In the genomic region with DNA sequence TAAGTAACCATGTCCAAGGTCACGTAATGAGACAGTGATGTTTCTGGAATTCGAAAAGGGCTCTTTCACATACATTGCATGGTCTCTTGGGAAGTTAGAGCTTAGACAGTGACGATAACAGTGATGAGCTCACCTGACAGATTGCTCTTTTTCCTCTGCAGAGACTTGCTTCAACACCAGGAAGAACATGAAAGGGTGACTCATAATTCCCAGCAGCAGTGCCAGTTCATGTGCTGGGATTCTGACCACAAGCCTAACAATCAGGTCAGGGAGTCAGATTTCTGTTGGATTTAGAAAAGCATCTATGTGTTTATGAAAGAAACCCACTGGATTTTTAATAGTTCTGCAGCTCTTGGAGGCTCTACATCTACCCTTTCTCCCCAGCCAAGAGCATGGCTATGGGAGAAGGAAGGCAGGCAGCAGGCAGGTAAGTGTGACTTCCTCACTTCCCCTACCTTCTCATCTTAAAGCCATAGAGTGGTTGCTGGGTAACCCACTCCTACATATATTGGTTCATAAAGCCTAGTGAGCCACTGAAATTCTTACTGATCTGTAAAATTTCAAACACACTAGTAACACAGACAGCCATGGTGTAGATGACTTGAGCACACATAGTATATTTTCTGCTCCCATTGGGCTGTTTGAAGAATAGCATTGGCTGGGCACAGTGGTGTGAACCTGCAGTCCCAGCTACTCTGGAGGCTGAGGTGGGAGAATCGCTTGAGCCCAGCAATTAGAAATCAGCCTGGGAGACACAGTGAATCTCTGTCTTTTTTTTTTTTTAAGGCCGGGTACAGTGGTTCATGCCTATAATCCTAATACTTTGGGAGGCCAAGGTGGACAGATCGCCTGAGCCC, we compare ENCODE assay signal across 1 cellular context.
TF ChIP-seq lines count a peak whose summit lies in the region.

No MANE protein-coding gene starts in this region.

TF ChIP-seq in HepG2, 621 proteins besides CTCF, POLR2A, EP300 and RAD21 (continued from another document and continues in another):
- TF ChIP-seq ZNF18 (CRISPR knock-in tag; IDR thresholded peaks at IDR 0.05; ENCODE audit: insufficient replicate concordance) (peak; percentile 91), ZNF841 (CRISPR knock-in tag; IDR thresholded peaks at IDR 0.05; ENCODE audit: borderline replicate concordance) (no peak), GLMP (CRISPR knock-in tag; IDR thresholded peaks at IDR 0.05; ENCODE audit: borderline replicate concordance) (no peak), ETV5 (CRISPR knock-in tag; IDR thresholded peaks at IDR 0.05; ENCODE audit: borderline replicate concordance) (peak; percentile 88), NONO (IDR thresholded peaks at IDR 0.05) (no peak), NONO (CRISPR knock-in tag; conservative IDR thresholded peaks at IDR 0.05) (no peak), THAP11 (CRISPR knock-in tag; IDR thresholded peaks at IDR 0.05) (peak; percentile 80), HES4 (CRISPR knock-in tag; IDR thresholded peaks at IDR 0.05; ENCODE audit: borderline replicate concordance) (no peak), MAZ (IDR thresholded peaks at IDR 0.05; ENCODE audit: borderline replicate concordance, low read depth, low read length) (no peak), MAZ (CRISPR knock-in tag; IDR thresholded peaks at IDR 0.05; ENCODE audit: low read depth) (no peak), ZBTB20 (CRISPR knock-in tag; IDR thresholded peaks at IDR 0.05; ENCODE audit: borderline replicate concordance, low read depth) (peak; percentile 87), ZBTB25 (CRISPR knock-in tag; IDR thresholded peaks at IDR 0.05) (peak; percentile 93), ZNF850 (CRISPR knock-in tag; conservative IDR thresholded peaks at IDR 0.05) (no peak), ZNF678 (CRISPR knock-in tag; IDR thresholded peaks at IDR 0.05) (no peak), SNAPC5 (CRISPR knock-in tag; IDR thresholded peaks at IDR 0.05; ENCODE audit: borderline replicate concordance) (no peak), ZNF773 (CRISPR knock-in tag; IDR thresholded peaks at IDR 0.05; ENCODE audit: borderline replicate concordance) (no peak), JUNB (CRISPR knock-in tag; IDR thresholded peaks at IDR 0.05; ENCODE audit: borderline replicate concordance) (peak; percentile 90; the same call in 1 of the 2 replicates), ZNF510 (CRISPR knock-in tag; IDR thresholded peaks at IDR 0.05; ENCODE audit: low read depth) (no peak), NRL (CRISPR knock-in tag; IDR thresholded peaks at IDR 0.05; ENCODE audit: borderline replicate concordance) (no peak), SYNCRIP (IDR thresholded peaks at IDR 0.05; ENCODE audit: insufficient read depth, low read depth, low read length) (no peak), ZNF326 (CRISPR knock-in tag; IDR thresholded peaks at IDR 0.05; ENCODE audit: borderline replicate concordance) (no peak), MNT (IDR thresholded peaks at IDR 0.05) (peak; percentile 30; the same call in 1 of the 2 replicates)
- TF ChIP-seq, protein P1, sequence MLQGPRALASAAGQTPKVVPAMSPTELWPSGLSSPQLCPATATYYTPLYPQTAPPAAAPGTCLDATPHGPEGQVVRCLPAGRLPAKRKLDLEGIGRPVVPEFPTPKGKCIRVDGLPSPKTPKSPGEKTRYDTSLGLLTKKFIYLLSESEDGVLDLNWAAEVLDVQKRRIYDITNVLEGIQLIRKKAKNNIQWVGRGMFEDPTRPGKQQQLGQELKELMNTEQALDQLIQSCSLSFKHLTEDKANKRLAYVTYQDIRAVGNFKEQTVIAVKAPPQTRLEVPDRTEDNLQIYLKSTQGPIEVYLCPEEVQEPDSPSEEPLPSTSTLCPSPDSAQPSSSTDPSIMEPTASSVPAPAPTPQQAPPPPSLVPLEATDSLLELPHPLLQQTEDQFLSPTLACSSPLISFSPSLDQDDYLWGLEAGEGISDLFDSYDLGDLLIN (CRISPR knock-in tag; IDR thresholded peaks at IDR 0.05; ENCODE audit: borderline replicate concordance) = no peak
- TF ChIP-seq, protein P2, sequence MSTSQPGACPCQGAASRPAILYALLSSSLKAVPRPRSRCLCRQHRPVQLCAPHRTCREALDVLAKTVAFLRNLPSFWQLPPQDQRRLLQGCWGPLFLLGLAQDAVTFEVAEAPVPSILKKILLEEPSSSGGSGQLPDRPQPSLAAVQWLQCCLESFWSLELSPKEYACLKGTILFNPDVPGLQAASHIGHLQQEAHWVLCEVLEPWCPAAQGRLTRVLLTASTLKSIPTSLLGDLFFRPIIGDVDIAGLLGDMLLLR (CRISPR knock-in tag; IDR thresholded peaks at IDR 0.05) = no peak
- TF ChIP-seq, protein P3, sequence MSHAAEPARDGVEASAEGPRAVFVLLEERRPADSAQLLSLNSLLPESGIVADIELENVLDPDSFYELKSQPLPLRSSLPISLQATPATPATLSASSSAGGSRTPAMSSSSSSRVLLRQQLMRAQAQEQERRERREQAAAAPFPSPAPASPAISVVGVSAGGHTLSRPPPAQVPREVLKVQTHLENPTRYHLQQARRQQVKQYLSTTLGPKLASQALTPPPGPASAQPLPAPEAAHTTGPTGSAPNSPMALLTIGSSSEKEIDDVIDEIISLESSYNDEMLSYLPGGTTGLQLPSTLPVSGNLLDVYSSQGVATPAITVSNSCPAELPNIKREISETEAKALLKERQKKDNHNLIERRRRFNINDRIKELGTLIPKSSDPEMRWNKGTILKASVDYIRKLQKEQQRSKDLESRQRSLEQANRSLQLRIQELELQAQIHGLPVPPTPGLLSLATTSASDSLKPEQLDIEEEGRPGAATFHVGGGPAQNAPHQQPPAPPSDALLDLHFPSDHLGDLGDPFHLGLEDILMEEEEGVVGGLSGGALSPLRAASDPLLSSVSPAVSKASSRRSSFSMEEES (CRISPR knock-in tag; IDR thresholded peaks at IDR 0.05) = peak; percentile 95
- TF ChIP-seq, protein P4, sequence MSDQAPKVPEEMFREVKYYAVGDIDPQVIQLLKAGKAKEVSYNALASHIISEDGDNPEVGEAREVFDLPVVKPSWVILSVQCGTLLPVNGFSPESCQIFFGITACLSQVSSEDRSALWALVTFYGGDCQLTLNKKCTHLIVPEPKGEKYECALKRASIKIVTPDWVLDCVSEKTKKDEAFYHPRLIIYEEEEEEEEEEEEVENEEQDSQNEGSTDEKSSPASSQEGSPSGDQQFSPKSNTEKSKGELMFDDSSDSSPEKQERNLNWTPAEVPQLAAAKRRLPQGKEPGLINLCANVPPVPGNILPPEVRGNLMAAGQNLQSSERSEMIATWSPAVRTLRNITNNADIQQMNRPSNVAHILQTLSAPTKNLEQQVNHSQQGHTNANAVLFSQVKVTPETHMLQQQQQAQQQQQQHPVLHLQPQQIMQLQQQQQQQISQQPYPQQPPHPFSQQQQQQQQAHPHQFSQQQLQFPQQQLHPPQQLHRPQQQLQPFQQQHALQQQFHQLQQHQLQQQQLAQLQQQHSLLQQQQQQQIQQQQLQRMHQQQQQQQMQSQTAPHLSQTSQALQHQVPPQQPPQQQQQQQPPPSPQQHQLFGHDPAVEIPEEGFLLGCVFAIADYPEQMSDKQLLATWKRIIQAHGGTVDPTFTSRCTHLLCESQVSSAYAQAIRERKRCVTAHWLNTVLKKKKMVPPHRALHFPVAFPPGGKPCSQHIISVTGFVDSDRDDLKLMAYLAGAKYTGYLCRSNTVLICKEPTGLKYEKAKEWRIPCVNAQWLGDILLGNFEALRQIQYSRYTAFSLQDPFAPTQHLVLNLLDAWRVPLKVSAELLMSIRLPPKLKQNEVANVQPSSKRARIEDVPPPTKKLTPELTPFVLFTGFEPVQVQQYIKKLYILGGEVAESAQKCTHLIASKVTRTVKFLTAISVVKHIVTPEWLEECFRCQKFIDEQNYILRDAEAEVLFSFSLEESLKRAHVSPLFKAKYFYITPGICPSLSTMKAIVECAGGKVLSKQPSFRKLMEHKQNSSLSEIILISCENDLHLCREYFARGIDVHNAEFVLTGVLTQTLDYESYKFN (CRISPR knock-in tag; conservative IDR thresholded peaks at IDR 0.05) = peak; percentile 57; the same call in 1 of the 2 replicates
- TF ChIP-seq, protein P5, sequence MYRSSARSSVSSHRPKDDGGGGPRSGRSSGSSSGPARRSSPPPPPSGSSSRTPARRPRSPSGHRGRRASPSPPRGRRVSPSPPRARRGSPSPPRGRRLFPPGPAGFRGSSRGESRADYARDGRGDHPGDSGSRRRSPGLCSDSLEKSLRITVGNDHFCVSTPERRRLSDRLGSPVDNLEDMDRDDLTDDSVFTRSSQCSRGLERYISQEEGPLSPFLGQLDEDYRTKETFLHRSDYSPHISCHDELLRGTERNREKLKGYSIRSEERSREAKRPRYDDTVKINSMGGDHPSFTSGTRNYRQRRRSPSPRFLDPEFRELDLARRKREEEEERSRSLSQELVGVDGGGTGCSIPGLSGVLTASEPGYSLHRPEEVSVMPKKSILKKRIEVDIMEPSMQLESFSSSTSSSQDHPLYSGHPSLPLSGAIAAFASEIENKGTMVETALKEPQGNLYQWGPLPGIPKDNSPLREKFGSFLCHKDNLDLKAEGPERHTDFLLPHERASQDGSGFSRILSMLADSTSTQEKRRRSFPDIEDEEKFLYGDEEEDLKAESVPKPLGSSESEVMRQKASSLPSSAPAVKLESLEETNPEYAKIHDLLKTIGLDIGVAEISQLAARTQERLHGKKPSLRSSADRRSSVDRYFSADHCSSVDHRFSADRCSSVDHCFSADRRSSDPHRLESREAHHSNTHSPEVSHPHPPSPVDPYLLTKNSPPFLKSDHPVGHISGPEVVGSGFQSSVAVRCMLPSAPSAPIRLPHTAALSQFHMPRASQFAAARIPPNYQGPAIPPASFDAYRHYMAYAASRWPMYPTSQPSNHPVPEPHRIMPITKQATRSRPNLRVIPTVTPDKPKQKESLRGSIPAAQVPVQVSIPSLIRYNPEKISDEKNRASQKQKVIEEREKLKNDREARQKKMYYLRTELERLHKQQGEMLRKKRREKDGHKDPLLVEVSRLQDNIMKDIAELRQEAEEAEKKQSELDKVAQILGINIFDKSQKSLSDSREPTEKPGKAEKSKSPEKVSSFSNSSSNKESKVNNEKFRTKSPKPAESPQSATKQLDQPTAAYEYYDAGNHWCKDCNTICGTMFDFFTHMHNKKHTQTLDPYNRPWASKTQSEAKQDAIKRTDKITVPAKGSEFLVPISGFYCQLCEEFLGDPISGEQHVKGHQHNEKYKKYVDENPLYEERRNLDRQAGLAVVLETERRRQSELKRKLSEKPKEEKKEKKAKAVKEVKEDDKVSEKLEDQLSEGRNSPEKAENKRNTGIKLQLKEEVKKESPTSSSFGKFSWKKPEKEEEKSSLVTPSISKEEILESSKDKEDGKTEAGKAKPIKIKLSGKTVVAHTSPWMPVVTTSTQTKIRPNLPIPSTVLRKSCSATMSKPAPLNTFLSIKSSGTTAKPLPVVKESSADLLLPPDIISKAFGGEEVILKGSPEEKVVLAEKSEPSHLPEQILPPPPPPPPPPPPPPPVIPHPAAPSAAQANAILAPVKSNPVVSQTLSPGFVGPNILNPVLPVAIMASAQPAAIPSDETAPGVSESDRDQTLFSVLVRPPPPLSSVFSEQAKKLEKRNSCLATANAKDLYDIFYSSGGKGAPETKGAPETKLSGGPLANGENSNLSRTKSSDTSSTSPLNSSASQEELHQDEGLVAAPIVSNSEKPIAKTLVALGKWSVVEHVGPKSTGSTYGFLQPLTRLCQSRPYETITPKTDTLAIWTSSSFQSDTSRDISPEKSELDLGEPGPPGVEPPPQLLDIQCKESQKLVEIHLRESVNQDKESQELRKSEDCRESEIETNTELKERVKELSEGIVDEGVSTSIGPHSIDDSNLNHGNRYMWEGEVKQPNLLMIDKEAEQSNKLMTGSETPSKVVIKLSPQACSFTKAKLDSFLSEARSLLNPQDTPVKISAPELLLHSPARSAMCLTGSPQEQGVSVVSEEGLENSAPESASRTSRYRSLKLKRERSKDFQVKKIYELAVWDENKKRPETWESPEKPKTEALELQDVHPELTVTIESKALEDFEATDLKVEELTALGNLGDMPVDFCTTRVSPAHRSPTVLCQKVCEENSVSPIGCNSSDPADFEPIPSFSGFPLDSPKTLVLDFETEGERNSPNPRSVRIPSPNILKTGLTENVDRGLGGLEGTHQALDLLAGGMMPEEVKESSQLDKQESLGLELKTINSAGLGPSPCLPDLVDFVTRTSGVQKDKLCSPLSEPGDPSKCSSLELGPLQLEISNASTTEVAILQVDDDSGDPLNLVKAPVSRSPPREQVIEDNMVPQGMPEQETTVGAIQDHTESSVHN (CRISPR knock-in tag; IDR thresholded peaks at IDR 0.05) = no peak
- TF ChIP-seq, protein P6, sequence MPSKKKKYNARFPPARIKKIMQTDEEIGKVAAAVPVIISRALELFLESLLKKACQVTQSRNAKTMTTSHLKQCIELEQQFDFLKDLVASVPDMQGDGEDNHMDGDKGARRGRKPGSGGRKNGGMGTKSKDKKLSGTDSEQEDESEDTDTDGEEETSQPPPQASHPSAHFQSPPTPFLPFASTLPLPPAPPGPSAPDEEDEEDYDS (CRISPR knock-in tag; IDR thresholded peaks at IDR 0.05) = peak; percentile 76
